14 cellular contexts compared by ENCODE assay signal in genomic region chr3:82080261-82080660, GRCh38.
A peak's percentile ranks its signal among the peaks of the same experiment; 100 is the strongest.
DNase-seq lines count a peak whose midpoint lies in the region; FAIRE-seq and TF ChIP-seq lines count a peak whose summit lies in the region.
"Had no signal": no experiment of that assay in that cellular context is flagged by ENCODE, and none has a peak within 500 bp of the region (broad histone marks: within the 10 kb centered on the region; RNA-seq: fewer than 3 reads in every experiment).

No MANE protein-coding gene starts in this region.

- no peaks in the 10 kb centered on the region for H3K9me3 ChIP-seq in Loucy (ENCODE audit: insufficient read depth, low read depth, low read length)
- H3K9me3 ChIP-seq: gastroesophageal sphincter, sigmoid colon had no signal

- no peaks in the 10 kb centered on the region for H4K20me1 ChIP-seq in Loucy (ENCODE audit: insufficient read depth, low read length, poor library complexity, severe bottlenecking)

- H3K9ac ChIP-seq in Loucy (ENCODE audit: low read depth, low read length, poor library complexity, severe bottlenecking): no peak overlapping the region

- H3K9me2 ChIP-seq in Loucy (replicated peaks; ENCODE audit: low read depth, low read length): no peaks in the 10 kb centered on the region

- H3K79me2 ChIP-seq in Loucy (ENCODE audit: insufficient read depth, low read length): no peaks in the 10 kb centered on the region

- no peak for TF ChIP-seq POLR2A in GM12892 (IDR thresholded peaks at IDR 0.05; ENCODE audit: low read depth, low read length)

- peaks cover 3% of the 10 kb centered on the region for H3K4me1 ChIP-seq in Loucy (ENCODE audit: insufficient read depth, low read length, poor library complexity, severe bottlenecking)
- H3K4me1 ChIP-seq: gastroesophageal sphincter, sigmoid colon had no signal

- no peaks in the 10 kb centered on the region for H3K27me3 ChIP-seq in Loucy (ENCODE audit: insufficient read depth, low read length, poor library complexity, severe bottlenecking)
- H3K27me3 ChIP-seq: gastroesophageal sphincter, sigmoid colon had no signal

- H3K4me3 ChIP-seq in Loucy (ENCODE audit: low read length, poor library complexity, severe bottlenecking): no peak overlapping the region
- H3K4me3 ChIP-seq: gastroesophageal sphincter, sigmoid colon had no signal

- peak; percentile 46 for FAIRE-seq in GM12892 (lab: Jason Lieb, UNC)

- DNase-seq in GM12892 (ENCODE audit: insufficient read length) (no peak), dermis blood vessel endothelial cell (peak; percentile 70), pulmonary artery endothelial cell (ENCODE audit: low read depth, low spot score) (peak; percentile 15), posterior cingulate gyrus (no peak), DMS153 (lab: John Stamatoyannopoulos, UW) (no peak)
- no peak for DNase-seq in stimulated activated CD4-positive, alpha-beta T cell treated with anti-CD3 and anti-CD28 coated beads, Interleukin-2, amount 100 ng/mL, for 24 hours
- DNase-seq: activated CD4-positive, alpha-beta T cell treated with anti-CD3 and anti-CD28 coated beads, Interleukin-2, amount 10 ng/mL, durations not matched to agents 24 days and 14 days; amygdala; natural killer cell; NCI-H2029 treated with DMSO at 0.1 percent for 48 hours; NK-92 treated with Interleukin-12 subunit alpha and Interleukin-12 subunit beta, amount 100 ng/mL, for 24 hours; sigmoid colon had no signal

- no peaks in the 10 kb centered on the region for H3K36me3 ChIP-seq in Loucy (ENCODE audit: insufficient read depth, low read length)
- H3K36me3 ChIP-seq: gastroesophageal sphincter, sigmoid colon had no signal

- H2AFZ ChIP-seq in Loucy (ENCODE audit: low read length): no peak overlapping the region

- intact Hi-C loops in posterior cingulate gyrus (cut with DNase I): no loop called here

- peak overlapping the region; percentile 33 for H3K4me2 ChIP-seq in Loucy (ENCODE audit: low read depth, low read length, poor library complexity, severe bottlenecking)

- TF ChIP-seq CTCF in Loucy (conservative IDR thresholded peaks at IDR 0.05; ENCODE audit: low read length): no peak

- H3F3A ChIP-seq in Loucy (ENCODE audit: low read depth): no peaks in the 10 kb centered on the region

Comparison
In these comparisons a context has a peak if more than half of its experiments do, and no peak if none do; other contexts are left out.
1. DNase-seq: peak in dermis blood vessel endothelial cell (single experiment) and pulmonary artery endothelial cell (single experiment); none in GM12892 (single experiment), posterior cingulate gyrus (0 of 10), stimulated activated CD4-positive, alpha-beta T cell treated with anti-CD3 and anti-CD28 coated beads, Interleukin-2, amount 100 ng/mL, for 24 hours (0 of 2) and DMS153 (single experiment).